8 cellular contexts compared by ENCODE assay signal in genomic region chr10:3805791-3806381, GRCh38. TPM values are rescaled to one million over a fixed set of nuclear protein-coding genes. Genes with fewer than 3 reads are reported as not detected.
DNase-seq lines count a peak whose midpoint lies in the region; ATAC-seq and TF ChIP-seq lines count a peak whose summit lies in the region.

No MANE protein-coding gene starts in this region.

- no peaks in the 10 kb centered on the region for H3K9me2 ChIP-seq in HCT116 (ENCODE audit: insufficient read depth)

- H3K27me3 ChIP-seq in HCT116 (ENCODE audit: insufficient read depth, low read length) (no peaks in the 10 kb centered on the region), parathyroid adenoma (ENCODE audit: control insufficient read depth, insufficient read depth, low read length) (no peaks in the 10 kb centered on the region)

- H3K27me3 Mint-ChIP-seq in endothelial cell (ENCODE audit: unreplicated experiment): peaks cover 2% of the 10 kb centered on the region

- POLR2A ChIA-PET in HCT116 (lab: Charles Lee): interaction anchor here (2.6 to 8.3 kb wide), 2 partner anchors 21 to 23 kb away, joined by 7 to 83 read pairs; partner anchors contain the start of gene KLF6

- H3K27ac ChIP-seq in HCT116 (ENCODE audit: low read depth, low read length) (peak overlapping the region; percentile 68), parathyroid adenoma (peak overlapping the region; percentile 65)

- no peaks in the 10 kb centered on the region for H4K20me1 ChIP-seq in HCT116 (ENCODE audit: insufficient read depth)

- in situ Hi-C loops in GM13977 (cut with MboI; ENCODE audit: low pct_unique_long_range_greater_than_20kb, low sequenced_read_pairs, unreplicated experiment): no loop called here

- peak overlapping the region; percentile 60 for H3K4me2 ChIP-seq in HCT116 (ENCODE audit: low read length)
- H3K4me2 ChIP-seq in parathyroid adenoma (ENCODE audit: low read length): no peak overlapping the region

- peak overlapping the region; percentile 65 for H3K27ac Mint-ChIP-seq in endothelial cell (ENCODE audit: unreplicated experiment)

- H3K9ac ChIP-seq in HCT116 (ENCODE audit: low read length) (peak overlapping the region; percentile 40), parathyroid adenoma (no peak overlapping the region)

- H3K79me2 ChIP-seq in HCT116 (ENCODE audit: insufficient read depth, low read length) (no peaks in the 10 kb centered on the region), parathyroid adenoma (no peaks in the 10 kb centered on the region)

- peak overlapping the region; percentile 51 for H2AFZ ChIP-seq in HCT116 (ENCODE audit: low read depth, low read length, poor library complexity, severe bottlenecking)
- no peak overlapping the region for H2AFZ ChIP-seq in parathyroid adenoma

- intact Hi-C loops in HCT116 (cut with micrococcal nuclease): loop anchor here (2.0 kb wide), 1 partner anchor 19 kb away; no protein-coding TSS in a partner anchor

- H3K4me1 ChIP-seq in HCT116 (ENCODE audit: control insufficient read depth in 1 of 2, insufficient read depth in 2 of 2, low read length in 2 of 2) (peaks cover 47 to 82% of the 10 kb centered on the region in 2 experiments), parathyroid adenoma (peaks cover 9% of the 10 kb centered on the region)

- H3K36me3 ChIP-seq in HCT116 (ENCODE audit: control insufficient read depth in 1 of 2, insufficient read depth in 2 of 2, low read length in 2 of 2): no peaks in the 10 kb centered on the region
- H3K36me3 ChIP-seq in parathyroid adenoma (ENCODE audit: control insufficient read depth, insufficient read depth, low read length): no peaks in the 10 kb centered on the region

- H3K36me3 Mint-ChIP-seq in endothelial cell (ENCODE audit: low read depth, unreplicated experiment): no peaks in the 10 kb centered on the region

- H3K4me3 ChIP-seq in HCT116 (replicated peaks in 1 of 2; ENCODE audit: low read depth in 1 of 2, low read length in 2 of 2) (peak overlapping the region; percentile 15 to 29; a peak in 3 of 4 replicates), parathyroid adenoma (ENCODE audit: low read depth, low read length) (no peak overlapping the region)

- CTCF ChIA-PET in HCT116 (lab: Charles Lee): no interaction called here

- TF ChIP-seq POLR2A in HCT116 (IDR thresholded peaks at IDR 0.05; ENCODE audit: borderline replicate concordance, extremely low read depth, insufficient read depth, insufficient read length): no peak

- DNase-seq in EL: peak; percentile 88
- peak; percentile 51 for DNase-seq in HCT116 (ENCODE audit: low read depth, low spot score)
- DNase-seq in NCI-H1436 treated with DMSO at 0.1 percent for 48 hours (lab: John Stamatoyannopoulos, UW): peak; percentile 46
- DNase-seq in activated CD4-positive, alpha-beta T cell treated with anti-CD3 and anti-CD28 coated beads, Interleukin-2, amount 50 U/mL, for 1 hour: peak; percentile 52
- no peak for DNase-seq in endothelial cell (ENCODE audit: low spot score)
- DNase-seq in GM13977 (ENCODE audit: low spot score): no peak
- DNase-seq in DMS153 treated with DMSO at 0.1 percent for 48 hours (lab: John Stamatoyannopoulos, UW; ENCODE audit: unreplicated experiment): no peak

- peaks cover 53% of the 10 kb centered on the region for H3K4me1 Mint-ChIP-seq in endothelial cell (ENCODE audit: unreplicated experiment)

- RAD21 ChIA-PET in HCT116 (lab: Charles Lee; ENCODE audit: low non-redundant PET in 1 of 2, low total read pairs in 2 of 2, uncharacterized antibody in 2 of 2, unreplicated experiment in 2 of 2): no interaction called here

- BruUV-seq in HCT116 (replicated peaks; lab: Mats Ljungman, UMichigan): no TSS peak

- no peaks in the 10 kb centered on the region for H3K9me3 ChIP-seq in HCT116 (ENCODE audit: control insufficient read depth in 1 of 2, insufficient read depth in 1 of 2, low read depth in 1 of 2, low read length in 2 of 2)
- no peaks in the 10 kb centered on the region for H3K9me3 ChIP-seq in parathyroid adenoma (ENCODE audit: control insufficient read depth, low read length)

- ATAC-seq in HCT116: peak; percentile 21

- no peak overlapping the region for H3K4me3 Mint-ChIP-seq in endothelial cell (ENCODE audit: unreplicated experiment)

- no peaks in the 10 kb centered on the region for H3K9me3 Mint-ChIP-seq in endothelial cell (ENCODE audit: unreplicated experiment)

- no peak for TF ChIP-seq RAD21 in HCT116 (IDR thresholded peaks at IDR 0.05; ENCODE audit: low read depth)

- TF ChIP-seq CTCF in HCT116 (IDR thresholded peaks at IDR 0.05 in 2 of 3, conservative IDR thresholded peaks at IDR 0.05 in 1 of 3; ENCODE audit: borderline replicate concordance in 1 of 3, insufficient read depth in 1 of 3, low read depth in 2 of 3, low read length in 2 of 3): no peak
- no peak for TF ChIP-seq CTCF in endothelial cell (IDR thresholded peaks at IDR 0.05; ENCODE audit: unreplicated experiment)
- TF ChIP-seq CTCF in parathyroid adenoma (IDR thresholded peaks at IDR 0.05): no peak
- no peak for TF ChIP-seq CTCF in GM13977 (IDR thresholded peaks at IDR 0.05; ENCODE audit: extremely low read depth, insufficient read depth, missing control alignments)

TF ChIP-seq in HCT116, 20 proteins besides CTCF, POLR2A, EP300 and RAD21:
- peak; percentile 40; the same call in 1 of the 2 replicates for TF ChIP-seq SP1 (IDR thresholded peaks at IDR 0.05; ENCODE audit: low read depth)
- no peak for TF ChIP-seq EZH2phosphoT487 (IDR thresholded peaks at IDR 0.05; ENCODE audit: borderline replicate concordance)
- 0 out of 2 replicates have a peak, but pooled peaks have one; percentile 29 for TF ChIP-seq SRF (IDR thresholded peaks at IDR 0.05; ENCODE audit: low read depth)
- peak; percentile 87 for TF ChIP-seq FOSL1 (IDR thresholded peaks at IDR 0.05; ENCODE audit: low read depth)
- peak; percentile 78 for TF ChIP-seq JUND (IDR thresholded peaks at IDR 0.05)
- TF ChIP-seq CBX3 (IDR thresholded peaks at IDR 0.05; ENCODE audit: low read depth): peak; percentile 23; the same call in 1 of the 2 replicates

RNA-seq across cellular contexts. Expression of gene KLF6, which starts 20.9 kb away (rescaled TPM):
- 82.2 TPM for total RNA-seq in HCT116 (2021; ENCODE audit: unreplicated experiment)
- polyA plus RNA-seq in HCT116 (2012): 119 and 155 TPM in 2 replicates
- total RNA-seq in endothelial cell (ENCODE audit: unreplicated experiment): 328 TPM

Comparison
In these comparisons a context has a peak if more than half of its experiments do, and no peak if none do; other contexts are left out.
1. DNase-seq: peak in EL (single experiment), HCT116 (single experiment), NCI-H1436 treated with DMSO at 0.1 percent for 48 hours (single experiment) and activated CD4-positive, alpha-beta T cell treated with anti-CD3 and anti-CD28 coated beads, Interleukin-2, amount 50 U/mL, for 1 hour (single experiment); none in endothelial cell (single experiment), GM13977 (single experiment) and DMS153 treated with DMSO at 0.1 percent for 48 hours (single experiment).